ENCODE assay signal across 11 cellular contexts in the genomic region with DNA sequence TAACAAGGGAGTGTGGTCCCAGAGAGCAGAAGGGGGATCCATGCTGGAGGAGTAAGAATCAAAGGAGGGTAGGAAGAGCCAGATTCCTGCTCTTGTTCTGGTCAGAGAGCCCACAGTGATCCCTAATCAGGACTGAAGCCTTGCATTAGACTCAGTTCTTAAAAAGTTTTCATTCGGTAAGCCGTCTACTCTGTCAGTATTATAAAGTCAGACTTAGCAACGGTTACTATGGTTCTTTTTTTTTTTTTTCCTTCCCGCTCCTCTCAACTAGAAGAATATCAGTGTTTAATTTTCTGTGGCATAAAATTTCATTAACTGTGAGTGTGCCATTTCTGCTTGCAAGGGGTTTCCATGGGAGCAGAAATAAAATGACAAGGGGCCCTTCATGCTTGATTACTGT.
"Had no signal": no experiment of that assay in that cellular context is flagged by ENCODE, and none has a peak within 500 bp of the region (broad histone marks: within the 10 kb centered on the region; RNA-seq: fewer than 3 reads in every experiment).

No MANE protein-coding gene starts in this region.

- H3K36me3 ChIP-seq: left ventricle myocardium inferior, ovary, tibial artery had no signal

- H3K4me3 ChIP-seq: left ventricle myocardium inferior, ovary, tibial artery had no signal

- H3K4me1 ChIP-seq: tibial artery had no signal

- DNase-seq: activated CD4-positive, alpha-beta memory T cell treated with anti-CD3 and anti-CD28 coated beads for 36 hours; activated CD4-positive, alpha-beta T cell treated with anti-CD3 and anti-CD28 coated beads for 36 hours; activated gamma-delta T cell treated with Interleukin-2 at 50 U/mL for 16 hours; activated T-cell treated with anti-CD3 and anti-CD28 coated beads for 4 hours; dorsolateral prefrontal cortex; foreskin melanocyte; left ventricle myocardium inferior; ovary; stimulated activated CD8-positive, alpha-beta memory T cell treated with anti-CD3 and anti-CD28 coated beads, Interleukin-4, amount 100 ng/mL, for 48 hours; stimulated activated naive CD4-positive, alpha-beta T cell; tibial artery had no signal

- H3K27ac ChIP-seq: left ventricle myocardium inferior, ovary, tibial artery had no signal

- H3K27me3 ChIP-seq: dorsolateral prefrontal cortex, ovary, tibial artery had no signal

- H3K9me3 ChIP-seq: left ventricle myocardium inferior, ovary, tibial artery had no signal
